18 cellular contexts compared by ENCODE assay signal in genomic region chr22:39284142-39284980, GRCh38. TPM values are rescaled to one million over a fixed set of nuclear protein-coding genes. Genes with fewer than 3 reads are reported as not detected.
DNase-seq lines count a peak whose midpoint lies in the region; ATAC-seq and TF ChIP-seq lines count a peak whose summit lies in the region.
"Had no signal": no experiment of that assay in that cellular context is flagged by ENCODE, and none has a peak within 500 bp of the region (broad histone marks: within the 10 kb centered on the region; RNA-seq: fewer than 3 reads in every experiment).

No MANE protein-coding gene starts in this region.

- H3K4me1 Mint-ChIP-seq in GM23338, result peaks cover 19% of the 10 kb centered on the region

- no peaks in the 10 kb centered on the region for H3K9me2 ChIP-seq in GM23338 (ENCODE audit: insufficient read depth)

- H3K4me2 ChIP-seq in GM23338, result no peak overlapping the region

- H3K27ac ChIP-seq in caudate nucleus (ENCODE audit: low read depth, low read length) (peak overlapping the region; percentile 31), stomach (peak overlapping the region; percentile 16 to 77 (median 56)), GM23338 (ENCODE audit: low read depth) (no peak overlapping the region)

- 82 to 93% (median 84%) methylated on average over 17 to 19 of the region's 19 CpGs for WGBS in stomach, 5 donors

- H3K4me3 ChIP-seq in stomach (no peak overlapping the region), GM23338 (no peak overlapping the region)
- H3K4me3 ChIP-seq: sigmoid colon had no signal

- H3K36me3 Mint-ChIP-seq in GM23338 (ENCODE audit: low read depth), result no peaks in the 10 kb centered on the region
- H3K36me3 Mint-ChIP-seq: natural killer cell had no signal

- H3K36me3 ChIP-seq in stomach (no peaks in the 10 kb centered on the region), GM23338 (ENCODE audit: insufficient read depth) (no peaks in the 10 kb centered on the region)
- H3K36me3 ChIP-seq: sigmoid colon had no signal

- H4K20me1 ChIP-seq in GM23338 (replicated peaks; ENCODE audit: insufficient read depth), result no peaks in the 10 kb centered on the region

- peaks cover 3% of the 10 kb centered on the region; the same call in 1 of the 3 replicates for H3K9me3 Mint-ChIP-seq in GM23338
- H3K9me3 Mint-ChIP-seq: natural killer cell had no signal

- H3K9me3 ChIP-seq in stomach, result peaks cover 0 to 9% (median 7%) of the 10 kb centered on the region in 4 donors

- H3K27me3 ChIP-seq in stomach (peaks cover 0 to under 1% (median 0%) of the 10 kb centered on the region in 3 donors), GM23338 (ENCODE audit: insufficient read depth) (no peaks in the 10 kb centered on the region)
- H3K27me3 ChIP-seq: sigmoid colon had no signal

- no peak overlapping the region for H2AFZ ChIP-seq in GM23338

- no peak for TF ChIP-seq POLR2A in stomach (IDR thresholded peaks at IDR 0.05)

- no peak for TF ChIP-seq EP300 in stomach (IDR thresholded peaks at IDR 0.05)

- no peak overlapping the region for H3K4me3 Mint-ChIP-seq in GM23338
- H3K4me3 Mint-ChIP-seq: natural killer cell; stimulated activated naive B cell treated with anti-CD40 and anti-IgM and Interleukin-4, amounts not matched to agents 10 μg/mL and 1 μg/mL and 100 μg/mL, for 72 hours had no signal

- no peaks in the 10 kb centered on the region for H3F3A ChIP-seq in GM23338 (replicated peaks; ENCODE audit: low read depth)

- ATAC-seq in GM23338 (no peak), HG03108 (IDR thresholded peaks at IDR 0.05; ENCODE audit: unreplicated experiment) (no peak)
- ATAC-seq: natural killer cell; stimulated activated naive B cell treated with anti-CD40 and anti-IgM and Interleukin-4, amounts not matched to agents 10 μg/mL and 1 μg/mL and 100 μg/mL, for 72 hours had no signal

- TF ChIP-seq CTCF in stomach (IDR thresholded peaks at IDR 0.05) (no peak), GM23338 (conservative IDR thresholded peaks at IDR 0.05; ENCODE audit: low read depth in 2 of 2) (no peak)

- H3K27me3 Mint-ChIP-seq in GM23338 (ENCODE audit: insufficient read depth, low read depth, poor library complexity), result peaks cover 20% of the 10 kb centered on the region

- DNase-seq in M059J (ENCODE audit: low read depth), result peak; percentile 72
- no peak for DNase-seq in caudate nucleus (lab: John Stamatoyannopoulos, UW)
- DNase-seq in left kidney (ENCODE audit: low read depth, low spot score), result peak; percentile 59
- DNase-seq in stomach, result no peak
- DNase-seq in GM23338 (ENCODE audit: low spot score), result no peak
- no peak for DNase-seq in hypothalamus (lab: John Stamatoyannopoulos, UW)
- no peak for DNase-seq in NCI-H2171 (lab: John Stamatoyannopoulos, UW)
- DNase-seq: activated gamma-delta T cell; DMS53; effector CD4-positive, alpha-beta T cell; H9; KG1; natural killer cell; NCI-H1105 treated with DMSO at 0.1 percent for 48 hours; NCI-H2227 treated with DMSO at 0.1 percent for 48 hours; sigmoid colon; stimulated activated naive B cell treated with anti-CD40 and anti-IgM and Interleukin-4, amounts not matched to agents 10 μg/mL and 1 μg/mL and 100 μg/mL, for 72 hours had no signal

- H3K27ac Mint-ChIP-seq in GM23338, result no peak overlapping the region
- H3K27ac Mint-ChIP-seq: natural killer cell; stimulated activated naive B cell treated with anti-CD40 and anti-IgM and Interleukin-4, amounts not matched to agents 10 μg/mL and 1 μg/mL and 100 μg/mL, for 72 hours had no signal

- intact Hi-C loops in stomach (cut with DNase I; ENCODE audit: low total_unique reads), result no loop called here

- H3K79me2 ChIP-seq in GM23338 (replicated peaks; ENCODE audit: insufficient read depth), result no peaks in the 10 kb centered on the region

- H3K4me1 ChIP-seq in stomach, result peaks cover 9 to 18% (median 10%) of the 10 kb centered on the region in 4 donors
- peaks cover 13% of the 10 kb centered on the region; the same call in 1 of the 2 replicates for H3K4me1 ChIP-seq in GM23338 (ENCODE audit: insufficient read depth)

TF ChIP-seq in GM23338, 12 proteins besides CTCF, POLR2A, EP300 and RAD21 (continues in another document):
- TF ChIP-seq ZNF462 (CRISPR knock-in tag; IDR thresholded peaks at IDR 0.05), result no peak
- no peak for TF ChIP-seq JUNB (IDR thresholded peaks at IDR 0.05; ENCODE audit: unreplicated experiment)
- TF ChIP-seq EZH2 (IDR thresholded peaks at IDR 0.05; ENCODE audit: low read depth, unreplicated experiment), result no peak
- TF ChIP-seq EZH2phosphoT487 (IDR thresholded peaks at IDR 0.05; ENCODE audit: unreplicated experiment), result no peak
- no peak for TF ChIP-seq ZNF331 (CRISPR knock-in tag; IDR thresholded peaks at IDR 0.05; ENCODE audit: low read depth)
- TF ChIP-seq NANOG (IDR thresholded peaks at IDR 0.05; ENCODE audit: borderline replicate concordance), result no peak
- TF ChIP-seq ETS1 (IDR thresholded peaks at IDR 0.05), result no peak
- no peak for TF ChIP-seq STAT1 (IDR thresholded peaks at IDR 0.05; ENCODE audit: unreplicated experiment)

RNA-seq across cellular contexts. Expression of gene RPL3, which starts 35.1 kb away (rescaled TPM):
- 627 and 755 TPM in 2 replicates for total RNA-seq in M059J (2014; rRNA removed; shearing (Covaris generic))
- 1,000 to 10,000 TPM in 4 of 5 donors, 100 to 1,000 TPM in 1; 940 to 2,730 (median 1,959) TPM for total RNA-seq in stomach
- polyA plus RNA-seq in stomach (1,000 to 10,000 TPM; 2,938 to 5,267 (median 3,478) TPM), GM23338 (2016; fragmentation: Nextera tagmentation; extraction: Ambion mirVana) (1,846 and 1,983 TPM in 2 replicates)
- total RNA-seq in GM23338 (2014; rRNA removed; shearing (Covaris generic)), result 2,755 and 3,244 TPM in 2 replicates

RNA-seq across cellular contexts. Expression of gene PDGFB, which starts 39.6 kb away (rescaled TPM):
- total RNA-seq in M059J (2014; rRNA removed; shearing (Covaris generic)), result 4.5 and 7.2 TPM in 2 replicates
- total RNA-seq in stomach, result 10 to 100 TPM in 2 of 5 donors, 1 to 10 TPM in 3; 1.2 to 58.5 (median 9.5) TPM
- 1 to 10 TPM; 3.6 to 4.1 (median 3.6) TPM for polyA plus RNA-seq in stomach
- total RNA-seq in GM23338 (2014; rRNA removed; shearing (Covaris generic)), result 5.2 and 8.0 TPM in 2 replicates
- polyA plus RNA-seq in GM23338 (2016; fragmentation: Nextera tagmentation; extraction: Ambion mirVana), result 1.9 and 2.2 TPM in 2 replicates

Comparison
In these comparisons a context has a peak if more than half of its experiments do, and no peak if none do; other contexts are left out.
1. DNase-seq: peak in M059J (single experiment) and left kidney (single experiment); none in caudate nucleus (0 of 61), stomach (single experiment), GM23338 (single experiment), hypothalamus (0 of 51) and NCI-H2171 (single experiment).